Comparison of ENCODE assay signal across 18 cellular contexts in genomic region chr9:134436926-134437325, GRCh38.
DNase-seq lines count a peak whose midpoint lies in the region; ATAC-seq and TF ChIP-seq lines count a peak whose summit lies in the region.
"Had no signal": no experiment of that assay in that cellular context is flagged by ENCODE, and none has a peak within 500 bp of the region (broad histone marks: within the 10 kb centered on the region; RNA-seq: fewer than 3 reads in every experiment).

No MANE protein-coding gene starts in this region.

- TF ChIP-seq CTCF in MCF 10A (IDR thresholded peaks at IDR 0.05; ENCODE audit: unreplicated experiment) (no peak), breast epithelium (IDR thresholded peaks at IDR 0.05) (no peak), sigmoid colon (IDR thresholded peaks at IDR 0.05) (no peak), omental fat pad (IDR thresholded peaks at IDR 0.05) (no peak)

- H3K9me3 ChIP-seq in breast epithelium (no peaks in the 10 kb centered on the region), sigmoid colon (no peaks in the 10 kb centered on the region)
- H3K9me3 ChIP-seq: left lung had no signal

- H3K27me3 Mint-ChIP-seq in MCF 10A (ENCODE audit: insufficient read depth, unreplicated experiment): no peaks in the 10 kb centered on the region

- peaks cover 17 to 55% of the 10 kb centered on the region in 2 donors for H3K4me1 ChIP-seq in breast epithelium
- H3K4me1 ChIP-seq in sigmoid colon: peaks cover 0 to 70% (median 69%) of the 10 kb centered on the region in 4 donors

- no peak for TF ChIP-seq EP300 in sigmoid colon (IDR thresholded peaks at IDR 0.05)

- CTCF ChIA-PET in MCF 10A (lab: Yijun Ruan, JAX): interaction anchor here (0.6 to 1.1 kb wide), 4 partner anchors 12 to 264 kb away, joined by 3 to 6 read pairs (median 3); no protein-coding TSS in a partner anchor

- TF ChIP-seq POLR2A in breast epithelium (IDR thresholded peaks at IDR 0.05) (no peak), sigmoid colon (IDR thresholded peaks at IDR 0.05) (no peak)

- H3K27ac ChIP-seq in breast epithelium (peak overlapping the region in 1 of 2 donors; percentile 95), layer of hippocampus (ENCODE audit: low read depth, low read length) (peak overlapping the region; percentile 93), sigmoid colon (peak overlapping the region; percentile 87 to 93 (median 90))
- H3K27ac ChIP-seq: left lung had no signal

- peaks cover 83% of the 10 kb centered on the region for H3K36me3 Mint-ChIP-seq in MCF 10A (ENCODE audit: insufficient read depth, unreplicated experiment)
- H3K36me3 Mint-ChIP-seq: activated naive CD8-positive, alpha-beta T cell treated with anti-CD3 and anti-CD28 coated beads, Interleukin-2, amount 10 ng/mL, durations not matched to agents 7 days and 5 days had no signal

- ATAC-seq in omental fat pad (ENCODE audit: low FRiP score): no peak
- ATAC-seq: left lung had no signal

- peak overlapping the region; percentile 65 for H3K27ac Mint-ChIP-seq in MCF 10A (ENCODE audit: low read depth, unreplicated experiment)
- H3K27ac Mint-ChIP-seq: activated CD4-positive, alpha-beta memory T cell treated with anti-CD3 and anti-CD28 coated beads for 36 hours; activated naive CD8-positive, alpha-beta T cell treated with anti-CD3 and anti-CD28 coated beads, Interleukin-2, amount 10 ng/mL, durations not matched to agents 7 days and 5 days had no signal

- whole genome bisulfite sequencing in sigmoid colon, 2 donors: 91 to 92% methylated on average over 11 of the region's 11 CpGs

- no peak overlapping the region for H3K4me3 ChIP-seq in breast epithelium
- H3K4me3 ChIP-seq in sigmoid colon: no peak overlapping the region
- H3K4me3 ChIP-seq: left lung had no signal

- no peak overlapping the region for H3K4me3 Mint-ChIP-seq in MCF 10A (ENCODE audit: unreplicated experiment)
- H3K4me3 Mint-ChIP-seq: activated CD4-positive, alpha-beta memory T cell treated with anti-CD3 and anti-CD28 coated beads for 36 hours; activated naive CD8-positive, alpha-beta T cell treated with anti-CD3 and anti-CD28 coated beads, Interleukin-2, amount 10 ng/mL, durations not matched to agents 7 days and 5 days; CD14-positive monocyte; H9 had no signal

- H3K36me3 ChIP-seq in breast epithelium: no peaks in the 10 kb centered on the region
- H3K36me3 ChIP-seq in sigmoid colon: peaks cover 0 to 23% (median 5%) of the 10 kb centered on the region in 4 donors

- H3K4me1 Mint-ChIP-seq in MCF 10A (ENCODE audit: insufficient read depth, unreplicated experiment): peaks cover 30% of the 10 kb centered on the region
- H3K4me1 Mint-ChIP-seq: activated naive CD8-positive, alpha-beta T cell treated with anti-CD3 and anti-CD28 coated beads, Interleukin-2, amount 10 ng/mL, durations not matched to agents 7 days and 5 days had no signal

- no TSS peak for BruUV-seq in MCF 10A (replicated peaks; lab: Mats Ljungman, UMichigan)

- DNase-seq in MCF 10A (ENCODE audit: unreplicated experiment) (no peak), breast epithelium (ENCODE audit: low spot score in 2 of 2) (no peak), sigmoid colon (no peak), midbrain (lab: John Stamatoyannopoulos, UW) (no peak), SW 1271 (lab: John Stamatoyannopoulos, UW) (no peak), AG20443 (ENCODE audit: low spot score) (no peak), omental fat pad (ENCODE audit: low spot score) (no peak)
- DNase-seq: activated CD4-positive, alpha-beta memory T cell treated with anti-CD3 and anti-CD28 coated beads for 36 hours; activated naive CD8-positive, alpha-beta T cell treated with anti-CD3 and anti-CD28 coated beads, Interleukin-2, amount 10 ng/mL, durations not matched to agents 7 days and 5 days; activated T-cell treated with anti-CD3 and anti-CD28 coated beads, Interleukin-2, amount 50 U/mL, for 48 hours; DMS53; effector memory CD4-positive, alpha-beta T cell; H9; left lung; NCI-H2029; NCI-H69 had no signal

- no peaks in the 10 kb centered on the region for H3K9me3 Mint-ChIP-seq in MCF 10A (ENCODE audit: unreplicated experiment)
- H3K9me3 Mint-ChIP-seq: activated CD4-positive, alpha-beta memory T cell treated with anti-CD3 and anti-CD28 coated beads for 36 hours; activated naive CD8-positive, alpha-beta T cell treated with anti-CD3 and anti-CD28 coated beads, Interleukin-2, amount 10 ng/mL, durations not matched to agents 7 days and 5 days; CD14-positive monocyte; H9 had no signal

- no peaks in the 10 kb centered on the region for H3K27me3 ChIP-seq in breast epithelium
- H3K27me3 ChIP-seq in layer of hippocampus (ENCODE audit: control insufficient read depth, insufficient read depth, low read length): no peaks in the 10 kb centered on the region
- H3K27me3 ChIP-seq in sigmoid colon: peaks cover 0 to 4% (median 0%) of the 10 kb centered on the region in 3 donors

- intact Hi-C loops in MCF 10A (cut with micrococcal nuclease) (no loop called here), breast epithelium (cut with DNase I; ENCODE audit: low total_unique reads) (loop anchor here (10.0 kb wide), 1 partner anchor 112 kb away; the partner anchor contains the start of gene RXRA), sigmoid colon (cut with DNase I) (no loop called here)

- POLR2A ChIA-PET in MCF 10A (lab: Yijun Ruan, JAX): interaction anchor here (1.0 to 2.5 kb wide), 2 partner anchors 112 to 1045 kb away, joined by 3 to 22 read pairs; no protein-coding TSS in a partner anchor
